In genomic region chr20:11777861-11778570, GRCh38 we compare ENCODE assay signal across 10 cellular contexts.
DNase-seq lines count a peak whose midpoint lies in the region; ATAC-seq and TF ChIP-seq lines count a peak whose summit lies in the region.
"Had no signal": no experiment of that assay in that cellular context is flagged by ENCODE, and none has a peak within 500 bp of the region (broad histone marks: within the 10 kb centered on the region; RNA-seq: fewer than 3 reads in every experiment).

No MANE protein-coding gene starts in this region.

- DNase-seq in NCI-H2227 treated with DMSO at 0.1 percent for 48 hours (lab: John Stamatoyannopoulos, UW) (peak; percentile 95), NCI-H2227 (lab: John Stamatoyannopoulos, UW; ENCODE audit: unreplicated experiment) (no peak), RPMI7951 (ENCODE audit: low read depth) (peak; percentile 24), foreskin melanocyte (peak; percentile 60), upper lobe of left lung (no peak), NCI-H524 (lab: John Stamatoyannopoulos, UW) (no peak), cardiac septum (ENCODE audit: low spot score) (no peak), activated T-cell treated with anti-CD3 and anti-CD28 coated beads for 4 hours (no peak)

- no peak for TF ChIP-seq CTCF in upper lobe of left lung (IDR thresholded peaks at IDR 0.05)

- H3K4me1 ChIP-seq in upper lobe of left lung: peaks cover 0 to 5% (median 4%) of the 10 kb centered on the region in 4 donors

- H3K4me3 ChIP-seq in upper lobe of left lung: peak overlapping the region in 2 of 4 donors; percentile 6 to 21
- H3K4me3 ChIP-seq: GM12878 had no signal

- 8 to 19% methylated on average over 11 of the region's 11 CpGs for WGBS in upper lobe of left lung, 2 donors

- no peaks in the 10 kb centered on the region for H3K36me3 ChIP-seq in upper lobe of left lung

- no peaks in the 10 kb centered on the region for H3K9me3 ChIP-seq in upper lobe of left lung

- no peak for TF ChIP-seq EP300 in upper lobe of left lung (IDR thresholded peaks at IDR 0.05)

- no peak for TF ChIP-seq POLR2A in upper lobe of left lung (IDR thresholded peaks at IDR 0.05)

- intact Hi-C loops in cardiac septum (cut with DNase I): no loop called here

- ATAC-seq in upper lobe of left lung (ENCODE audit: low FRiP score in 2 of 2): no peak
- ATAC-seq: activated CD4-positive, CD25-positive, alpha-beta regulatory T cell treated with anti-CD3 and anti-CD28 coated beads, Interleukin-2, amount 50 U/mL, for 24 hours; GM12878 had no signal

- H3K27me3 ChIP-seq in upper lobe of left lung: no peaks in the 10 kb centered on the region

- H3K27ac ChIP-seq in upper lobe of left lung: peak overlapping the region; percentile 31 to 62 (median 34)

Comparison
In these comparisons a context has a peak if more than half of its experiments do, and no peak if none do; other contexts are left out.
1. DNase-seq: peak in NCI-H2227 treated with DMSO at 0.1 percent for 48 hours (single experiment), RPMI7951 (single experiment) and foreskin melanocyte (single experiment); none in NCI-H2227 (single experiment), upper lobe of left lung (0 of 2), NCI-H524 (0 of 2), cardiac septum (single experiment) and activated T-cell treated with anti-CD3 and anti-CD28 coated beads for 4 hours (single experiment).